ENCODE assay signal across 21 cellular contexts in the genomic region with DNA sequence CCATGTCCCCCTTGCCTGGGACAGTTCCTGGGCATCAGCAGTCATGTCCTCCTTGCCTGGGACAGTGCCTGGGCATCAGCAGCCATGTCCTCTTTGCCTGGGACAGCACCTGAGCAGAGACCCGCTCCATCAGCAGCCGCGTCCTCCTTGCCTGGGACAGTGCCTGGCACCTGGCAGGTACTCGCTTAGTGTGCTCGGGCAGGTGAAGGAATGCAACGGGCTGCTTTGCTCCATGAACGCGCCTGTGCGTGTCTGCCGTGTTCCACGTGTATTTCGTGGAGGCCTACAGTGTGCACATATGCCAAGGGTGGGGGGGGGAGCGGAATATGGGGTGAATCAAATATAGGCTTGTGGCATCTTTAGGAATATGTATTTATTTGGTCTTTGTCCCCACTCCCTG.
"Had no signal": no experiment of that assay in that cellular context is flagged by ENCODE, and none has a peak within 500 bp of the region (broad histone marks: within the 10 kb centered on the region; RNA-seq: fewer than 3 reads in every experiment).

No MANE protein-coding gene starts in this region.

- H3K36me3 ChIP-seq: MG63, SJSA1 had no signal

- H3K4me3 ChIP-seq: MG63, SJSA1 had no signal

- ATAC-seq: HepG2 had no signal

- H3K4me1 ChIP-seq: SJSA1 had no signal

- H3K9me3 ChIP-seq: MG63, SJSA1 had no signal

- H3K27ac ChIP-seq: SJSA1 had no signal

- DNase-seq: IMR-90, Karpas-422, KG1, MG63, NCI-H1092, NCI-H1105 treated with DMSO at 0.1 percent for 48 hours, NCI-H1417 treated with DMSO at 0.1 percent for 48 hours, NCI-H146, NCI-H187, NCI-H2029, NCI-H2081 treated with DMSO at 0.1 percent for 48 hours, NCI-H2227 treated with DMSO at 0.1 percent for 48 hours, NCI-H446, NCI-H510A, NCI-H524 treated with DMSO at 0.1 percent for 48 hours, NCI-H69, NCI-H774, Right ventricle myocardium superior, SIG-M5 had no signal
